Comparison of ENCODE assay signal across 19 cellular contexts in genomic region chr7:119271147-119271779, GRCh38.
"Had no signal": no experiment of that assay in that cellular context is flagged by ENCODE, and none has a peak within 500 bp of the region (broad histone marks: within the 10 kb centered on the region; RNA-seq: fewer than 3 reads in every experiment).

No MANE protein-coding gene starts in this region.

- H3K9me3 Mint-ChIP-seq: activated naive CD8-positive, alpha-beta T cell treated with anti-CD3 and anti-CD28 coated beads, Interleukin-2, amount 50 U/mL, for 24 hours; dendritic cell treated with granulocyte-macrophage colony-stimulating factor and Interleukin-4, amounts not matched to agents 40 ng/mL and 50 ng/mL, for 4 days; stimulated activated naive B cell treated with anti-CD40 and anti-IgM and Interleukin-4, amounts not matched to agents 10 μg/mL and 1 μg/mL and 100 μg/mL, for 72 hours; T-helper 2 cell treated with Interferon-gamma antibody and Interleukin-4, amounts not matched to agents 5 μg/mL and 100 μg/mL, for 36 hours had no signal

- H3K9me3 ChIP-seq: ascending aorta, breast epithelium, left ventricle myocardium inferior, tibial artery had no signal

- H3K27me3 ChIP-seq: ascending aorta, breast epithelium, tibial artery had no signal

- H3K27ac Mint-ChIP-seq: activated naive CD4-positive, alpha-beta T cell treated with anti-CD3 and anti-CD28 coated beads for 36 hours; activated naive CD8-positive, alpha-beta T cell treated with anti-CD3 and anti-CD28 coated beads, Interleukin-2, amount 50 U/mL, for 24 hours; dendritic cell treated with granulocyte-macrophage colony-stimulating factor and Interleukin-4, amounts not matched to agents 40 ng/mL and 50 ng/mL, for 4 days; memory B cell; naive thymus-derived CD8-positive, alpha-beta T cell; stimulated activated naive B cell treated with anti-CD40 and anti-IgM and Interleukin-4, amounts not matched to agents 10 μg/mL and 1 μg/mL and 100 μg/mL, for 72 hours; T-helper 2 cell treated with Interferon-gamma antibody and Interleukin-4, amounts not matched to agents 5 μg/mL and 100 μg/mL, for 36 hours had no signal

- H3K27me3 Mint-ChIP-seq: dendritic cell treated with granulocyte-macrophage colony-stimulating factor and Interleukin-4, amounts not matched to agents 40 ng/mL and 50 ng/mL, for 4 days; memory B cell; naive thymus-derived CD8-positive, alpha-beta T cell; stimulated activated naive B cell treated with anti-CD40 and anti-IgM and Interleukin-4, amounts not matched to agents 10 μg/mL and 1 μg/mL and 100 μg/mL, for 72 hours had no signal

- H3K27ac ChIP-seq: ascending aorta, breast epithelium, left ventricle myocardium inferior, tibial artery had no signal

- H3K4me1 ChIP-seq: ascending aorta, breast epithelium, left ventricle myocardium inferior, tibial artery had no signal

- H3K36me3 ChIP-seq: ascending aorta, breast epithelium, left ventricle myocardium inferior, tibial artery had no signal

- H3K4me3 ChIP-seq: ascending aorta, breast epithelium, left ventricle myocardium inferior, tibial artery had no signal

- ATAC-seq: activated CD4-positive, CD25-positive, alpha-beta regulatory T cell treated with anti-CD3 and anti-CD28 coated beads, Interleukin-2, amount 50 U/mL, for 24 hours; activated naive CD8-positive, alpha-beta T cell treated with anti-CD3 and anti-CD28 coated beads, Interleukin-2, amount 50 U/mL, for 24 hours; naive thymus-derived CD8-positive, alpha-beta T cell had no signal

- H3K4me1 Mint-ChIP-seq: activated naive CD8-positive, alpha-beta T cell treated with anti-CD3 and anti-CD28 coated beads, Interleukin-2, amount 50 U/mL, for 24 hours; memory B cell; naive thymus-derived CD8-positive, alpha-beta T cell; stimulated activated naive B cell treated with anti-CD40 and anti-IgM and Interleukin-4, amounts not matched to agents 10 μg/mL and 1 μg/mL and 100 μg/mL, for 72 hours had no signal

- H3K36me3 Mint-ChIP-seq: memory B cell; naive thymus-derived CD8-positive, alpha-beta T cell; stimulated activated naive B cell treated with anti-CD40 and anti-IgM and Interleukin-4, amounts not matched to agents 10 μg/mL and 1 μg/mL and 100 μg/mL, for 72 hours had no signal

- DNase-seq: activated CD4-positive, alpha-beta T cell treated with anti-CD3 and anti-CD28 coated beads, Interleukin-2, amount 50 U/mL, for 1 hour; activated naive CD4-positive, alpha-beta T cell treated with anti-CD3 and anti-CD28 coated beads for 36 hours; activated naive CD8-positive, alpha-beta T cell treated with anti-CD3 and anti-CD28 coated beads, Interleukin-2, amount 50 U/mL, for 24 hours; activated T-cell treated with anti-CD3 and anti-CD28 coated beads for 4 hours; foreskin fibroblast; glutamatergic neuron; left ventricle myocardium inferior; naive thymus-derived CD8-positive, alpha-beta T cell; nucleus accumbens; retina; stimulated activated CD4-positive, alpha-beta T cell treated with anti-CD3 and anti-CD28 coated beads, Interleukin-2, amount 100 ng/mL, for 48 hours; stimulated activated naive B cell treated with anti-CD40 and anti-IgM and Interleukin-4, amounts not matched to agents 10 μg/mL and 1 μg/mL and 100 μg/mL, for 72 hours had no signal

- H3K4me3 Mint-ChIP-seq: activated naive CD4-positive, alpha-beta T cell treated with anti-CD3 and anti-CD28 coated beads for 36 hours; activated naive CD8-positive, alpha-beta T cell treated with anti-CD3 and anti-CD28 coated beads, Interleukin-2, amount 50 U/mL, for 24 hours; dendritic cell treated with granulocyte-macrophage colony-stimulating factor and Interleukin-4, amounts not matched to agents 40 ng/mL and 50 ng/mL, for 4 days; memory B cell; naive thymus-derived CD8-positive, alpha-beta T cell; stimulated activated naive B cell treated with anti-CD40 and anti-IgM and Interleukin-4, amounts not matched to agents 10 μg/mL and 1 μg/mL and 100 μg/mL, for 72 hours; T-helper 2 cell treated with Interferon-gamma antibody and Interleukin-4, amounts not matched to agents 5 μg/mL and 100 μg/mL, for 36 hours had no signal
